12 cellular contexts compared by ENCODE assay signal in the genomic region with DNA sequence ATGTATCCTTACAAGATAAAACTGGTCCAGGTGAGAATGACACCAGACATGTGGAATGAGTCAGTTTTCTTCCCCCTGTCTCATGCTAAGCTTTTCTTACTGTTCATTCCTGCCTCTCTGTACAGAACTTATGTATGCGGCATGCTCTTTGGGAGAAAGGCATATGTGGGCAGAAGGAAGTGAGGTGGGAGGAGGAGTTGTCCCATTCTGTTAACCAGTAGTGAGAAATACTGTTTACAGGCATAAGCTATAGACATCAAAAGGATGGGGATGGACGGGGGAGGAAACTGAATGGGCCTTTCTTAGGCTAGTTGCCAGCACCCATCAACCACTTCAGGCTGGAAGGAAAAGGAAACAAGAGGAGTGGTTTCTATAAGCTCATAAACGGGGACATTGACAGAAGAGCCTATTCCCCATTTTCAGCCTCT.
DNase-seq lines count a peak whose midpoint lies in the region; ATAC-seq, FAIRE-seq and TF ChIP-seq lines count a peak whose summit lies in the region.
"Had no signal": no experiment of that assay in that cellular context is flagged by ENCODE, and none has a peak within 500 bp of the region (broad histone marks: within the 10 kb centered on the region; RNA-seq: fewer than 3 reads in every experiment).

No MANE protein-coding gene starts in this region.

- peaks cover 69% of the 10 kb centered on the region for H3K4me1 Mint-ChIP-seq in CD4-positive, alpha-beta T cell (ENCODE audit: low read depth)
- H3K4me1 Mint-ChIP-seq in T-helper 2 cell treated with Interferon-gamma antibody and Interleukin-4, amounts not matched to agents 5 μg/mL and 100 μg/mL, for 36 hours (ENCODE audit: low read depth): peaks cover 75% of the 10 kb centered on the region

- no peak for TF ChIP-seq POLR2A in GM12891 (IDR thresholded peaks at IDR 0.05; ENCODE audit: low read depth, low read length)

- no peaks in the 10 kb centered on the region for H3K27me3 ChIP-seq in CD4-positive, alpha-beta T cell (ENCODE audit: control insufficient read depth, insufficient read depth, low read length)
- H3K27me3 ChIP-seq: esophagus squamous epithelium, tibial nerve had no signal

- H3K4me3 Mint-ChIP-seq in CD4-positive, alpha-beta T cell: no peak overlapping the region
- peak overlapping the region; percentile 64 for H3K4me3 Mint-ChIP-seq in T-helper 2 cell treated with Interferon-gamma antibody and Interleukin-4, amounts not matched to agents 5 μg/mL and 100 μg/mL, for 36 hours

- H3K27ac Mint-ChIP-seq in CD4-positive, alpha-beta T cell: peak overlapping the region; percentile 92
- H3K27ac Mint-ChIP-seq in T-helper 2 cell treated with Interferon-gamma antibody and Interleukin-4, amounts not matched to agents 5 μg/mL and 100 μg/mL, for 36 hours: peak overlapping the region; percentile 86

- H3K36me3 Mint-ChIP-seq in CD4-positive, alpha-beta T cell (ENCODE audit: low read depth): peaks cover 36% of the 10 kb centered on the region
- H3K36me3 Mint-ChIP-seq in T-helper 2 cell treated with Interferon-gamma antibody and Interleukin-4, amounts not matched to agents 5 μg/mL and 100 μg/mL, for 36 hours (ENCODE audit: low read depth): peaks cover 54% of the 10 kb centered on the region

- no peaks in the 10 kb centered on the region for H3K27me3 Mint-ChIP-seq in CD4-positive, alpha-beta T cell
- H3K27me3 Mint-ChIP-seq in T-helper 2 cell treated with Interferon-gamma antibody and Interleukin-4, amounts not matched to agents 5 μg/mL and 100 μg/mL, for 36 hours (ENCODE audit: low read depth): no peaks in the 10 kb centered on the region

- intact Hi-C loops in CD4-positive, alpha-beta T cell (cut with DNase I, micrococcal nuclease): loop anchor here (2.0 to 10.0 kb wide), 3 partner anchors 15 to 359 kb away; partner anchors contain the start of gene ITPR1 (in 1 of the 2)

- H3K9me3 ChIP-seq in CD4-positive, alpha-beta T cell (ENCODE audit: control insufficient read depth, low read length): no peaks in the 10 kb centered on the region
- H3K9me3 ChIP-seq: esophagus squamous epithelium, tibial nerve had no signal

- no peak for DNase-seq in CD4-positive, alpha-beta T cell
- peak; percentile 12 for DNase-seq in H4 (ENCODE audit: low spot score)
- no peak for DNase-seq in T-helper 2 cell treated with Interferon-gamma antibody and Interleukin-4, amounts not matched to agents 5 μg/mL and 100 μg/mL, for 36 hours (ENCODE audit: low spot score)
- peak; percentile 29 for DNase-seq in kidney tubule cell (ENCODE audit: low spot score)
- DNase-seq in GM12891 (ENCODE audit: insufficient read length, low spot score): no peak
- no peak for DNase-seq in activated gamma-delta T cell (lab: John Stamatoyannopoulos, UW)
- no peak for DNase-seq in HuH-7.5 (ENCODE audit: low spot score)
- DNase-seq: aorta, esophagus squamous epithelium, kidney had no signal

- TF ChIP-seq CTCF in CD4-positive, alpha-beta T cell (IDR thresholded peaks at IDR 0.05): no peak

- POLR2A ChIA-PET in CD4-positive, alpha-beta T cell (lab: Charles Lee): interaction anchor here (1.2 to 3.4 kb wide), 8 partner anchors 10 to 190 kb away, joined by 3 to 21 read pairs (median 8); partner anchors contain the start of gene BHLHE40

- H3K27ac ChIP-seq in CD4-positive, alpha-beta T cell (ENCODE audit: low read depth, low read length): peak overlapping the region; percentile 35

- H3K9me3 Mint-ChIP-seq in CD4-positive, alpha-beta T cell: no peaks in the 10 kb centered on the region
- H3K9me3 Mint-ChIP-seq in T-helper 2 cell treated with Interferon-gamma antibody and Interleukin-4, amounts not matched to agents 5 μg/mL and 100 μg/mL, for 36 hours: no peaks in the 10 kb centered on the region

- ATAC-seq in CD4-positive, alpha-beta T cell (ENCODE audit: poor library complexity): no peak
- no peak for ATAC-seq in GM18861 (IDR thresholded peaks at IDR 0.05; ENCODE audit: unreplicated experiment)

- CTCF ChIA-PET in CD4-positive, alpha-beta T cell (lab: Charles Lee): interaction anchor here (0.7 to 6.6 kb wide), 5 partner anchors 9 to 222 kb away, joined by 3 to 29 read pairs (median 4); partner anchors contain the start of gene BHLHE40

- no peak for FAIRE-seq in GM12891 (lab: Jason Lieb, UNC)
- FAIRE-seq: kidney had no signal

TF ChIP-seq in GM12891, 5 proteins besides CTCF, POLR2A, EP300 and RAD21:
- TF ChIP-seq SPI1 (IDR thresholded peaks at IDR 0.05; ENCODE audit: low read depth, low read length) (no peak; the same call in 1 of the 2 replicates), POU2F2 (IDR thresholded peaks at IDR 0.05; ENCODE audit: low read depth, low read length) (no peak), TAF1 (IDR thresholded peaks at IDR 0.05; ENCODE audit: low read depth, low read length) (no peak), POLR2AphosphoS5 (IDR thresholded peaks at IDR 0.05; ENCODE audit: low read depth, low read length) (no peak), PAX5 (IDR thresholded peaks at IDR 0.05; ENCODE audit: insufficient read depth, low read length, severe bottlenecking) (no peak)

Comparison
In these comparisons a context has a peak if more than half of its experiments do, and no peak if none do; other contexts are left out.
1. DNase-seq: peak in H4 (single experiment) and kidney tubule cell (single experiment); none in CD4-positive, alpha-beta T cell (0 of 10), T-helper 2 cell treated with Interferon-gamma antibody and Interleukin-4, amounts not matched to agents 5 μg/mL and 100 μg/mL, for 36 hours (single experiment), GM12891 (single experiment), activated gamma-delta T cell (single experiment) and HuH-7.5 (single experiment).